Comparison of ENCODE assay signal across 2 cellular contexts in genomic region chr16:18930095-18930494, GRCh38. TPM values are rescaled to one million over a fixed set of nuclear protein-coding genes. Genes with fewer than 3 reads are reported as not detected.
"Had no signal": no experiment of that assay in that cellular context is flagged by ENCODE, and none has a peak within 500 bp of the region (broad histone marks: within the 10 kb centered on the region; RNA-seq: fewer than 3 reads in every experiment).

No MANE protein-coding gene starts in this region.

RNA-seq across cellular contexts. Expression of gene TMC7, which starts 53.6 kb away (rescaled TPM):
- total RNA-seq: naive thymus-derived CD8-positive, alpha-beta T cell; natural killer cell treated with Interleukin-12 subunit alpha and Interleukin-12 subunit beta and Interleukin-15 and Interleukin-18, amount 100 ng/mL, for 72 hours had no signal
- polyA plus RNA-seq: naive thymus-derived CD8-positive, alpha-beta T cell had no signal
